ENCODE assay signal across 9 cellular contexts in genomic region chr19:57888107-57888493, GRCh38. TPM values are rescaled to one million over a fixed set of nuclear protein-coding genes. Genes with fewer than 3 reads are reported as not detected.
A peak's percentile ranks its signal among the peaks of the same experiment; 100 is the strongest.
DNase-seq lines count a peak whose midpoint lies in the region; ATAC-seq lines count a peak whose summit lies in the region.
"Had no signal": no experiment of that assay in that cellular context is flagged by ENCODE, and none has a peak within 500 bp of the region (broad histone marks: within the 10 kb centered on the region; RNA-seq: fewer than 3 reads in every experiment).

No MANE protein-coding gene starts in this region.

- H3K4me1 Mint-ChIP-seq in activated CD8-positive, alpha-beta T cell treated with anti-CD3 and anti-CD28 coated beads, Interleukin-2, amount 10 ng/mL, durations not matched to agents 7 days and 5 days (ENCODE audit: low read depth), result peaks cover 25% of the 10 kb centered on the region
- H3K4me1 Mint-ChIP-seq in stimulated activated effector memory CD8-positive, alpha-beta T cell treated with anti-CD3 and anti-CD28 coated beads, Interleukin-12 subunit alpha, Interleukin-12 subunit beta, amount 100 ng/mL, for 72 hours, result peaks cover 13% of the 10 kb centered on the region

- POLR2A ChIA-PET in activated CD8-positive, alpha-beta T cell treated with anti-CD3 and anti-CD28 coated beads, Interleukin-2, amount 10 ng/mL, durations not matched to agents 7 days and 5 days (lab: Charles Lee), result interaction anchor here (0.6 to 1.9 kb wide), 4 partner anchors 29 to 90 kb away, joined by 3 to 5 read pairs (median 3); partner anchors contain the start of genes ZNF417 and ZNF552

- WGBS in iPS DF 6.9 (ENCODE audit: insufficient coverage, insufficient read length), result no CpG with 5 or more reads among the region's 7 CpGs

- DNase-seq in DMS 273 (lab: John Stamatoyannopoulos, UW; ENCODE audit: unreplicated experiment) (peak; percentile 45), DMS 273 treated with DMSO at 0.1 percent for 48 hours (lab: John Stamatoyannopoulos, UW) (no peak), iPS DF 6.9 (ENCODE audit: low read depth, low spot score) (no peak), NCI-H1417 treated with DMSO at 0.1 percent for 48 hours (lab: John Stamatoyannopoulos, UW) (no peak)
- no peak for DNase-seq in activated CD8-positive, alpha-beta T cell treated with anti-CD3 and anti-CD28 coated beads, Interleukin-2, amount 10 ng/mL, durations not matched to agents 7 days and 5 days
- no peak for DNase-seq in stimulated activated effector memory CD8-positive, alpha-beta T cell treated with anti-CD3 and anti-CD28 coated beads, Interleukin-12 subunit alpha, Interleukin-12 subunit beta, amount 100 ng/mL, for 72 hours (ENCODE audit: low spot score in 2 of 2)

- peaks cover 15% of the 10 kb centered on the region for H3K9me3 Mint-ChIP-seq in activated CD8-positive, alpha-beta T cell treated with anti-CD3 and anti-CD28 coated beads, Interleukin-2, amount 10 ng/mL, durations not matched to agents 7 days and 5 days (ENCODE audit: insufficient read depth)
- peaks cover 20% of the 10 kb centered on the region for H3K9me3 Mint-ChIP-seq in stimulated activated effector memory CD8-positive, alpha-beta T cell treated with anti-CD3 and anti-CD28 coated beads, Interleukin-12 subunit alpha, Interleukin-12 subunit beta, amount 100 ng/mL, for 72 hours

- CTCF ChIA-PET in activated CD8-positive, alpha-beta T cell treated with anti-CD3 and anti-CD28 coated beads, Interleukin-2, amount 10 ng/mL, durations not matched to agents 7 days and 5 days (lab: Charles Lee), result interaction anchor here (1.6 kb wide), 1 partner anchor 25 kb away, joined by 3 read pairs; no protein-coding TSS in a partner anchor

- H3K4me1 ChIP-seq in iPS DF 6.9 (ENCODE audit: control insufficient read depth, insufficient read depth, low read length), result peaks cover 2% of the 10 kb centered on the region; the same call in 1 of the 2 replicates

- H3K27me3 ChIP-seq in iPS DF 6.9 (ENCODE audit: control insufficient read depth, insufficient read depth, low read length), result no peaks in the 10 kb centered on the region

- peaks cover 3% of the 10 kb centered on the region; the same call in 1 of the 2 replicates for H3K36me3 ChIP-seq in iPS DF 6.9 (ENCODE audit: control insufficient read depth, insufficient read depth, low read length)

- H3K27ac ChIP-seq in iPS DF 6.9 (ENCODE audit: low read length), result peak overlapping the region; percentile 39

- H3K9me3 ChIP-seq in iPS DF 6.9 (ENCODE audit: control insufficient read depth, insufficient read depth, low read length), result no peaks in the 10 kb centered on the region

- H3K36me3 Mint-ChIP-seq in activated CD8-positive, alpha-beta T cell treated with anti-CD3 and anti-CD28 coated beads, Interleukin-2, amount 10 ng/mL, durations not matched to agents 7 days and 5 days (ENCODE audit: low read depth), result peaks cover 64% of the 10 kb centered on the region
- peaks cover 20% of the 10 kb centered on the region for H3K36me3 Mint-ChIP-seq in stimulated activated effector memory CD8-positive, alpha-beta T cell treated with anti-CD3 and anti-CD28 coated beads, Interleukin-12 subunit alpha, Interleukin-12 subunit beta, amount 100 ng/mL, for 72 hours

- peak overlapping the region; percentile 93 for H3K4me3 ChIP-seq in iPS DF 6.9 (ENCODE audit: low read length)

- H3K27me3 Mint-ChIP-seq in activated CD8-positive, alpha-beta T cell treated with anti-CD3 and anti-CD28 coated beads, Interleukin-2, amount 10 ng/mL, durations not matched to agents 7 days and 5 days (ENCODE audit: low read depth), result no peaks in the 10 kb centered on the region

- peak; percentile 5 for ATAC-seq in activated CD8-positive, alpha-beta T cell treated with anti-CD3 and anti-CD28 coated beads, Interleukin-2, amount 10 ng/mL, durations not matched to agents 7 days and 5 days
- ATAC-seq in stimulated activated effector memory CD8-positive, alpha-beta T cell treated with anti-CD3 and anti-CD28 coated beads, Interleukin-12 subunit alpha, Interleukin-12 subunit beta, amount 100 ng/mL, for 72 hours, result no peak
- no peak for ATAC-seq in GM19035 (IDR thresholded peaks at IDR 0.05; ENCODE audit: unreplicated experiment)
- ATAC-seq in HG02759 (IDR thresholded peaks at IDR 0.05; ENCODE audit: unreplicated experiment), result no peak
- ATAC-seq: Panc1 had no signal

- peak overlapping the region; percentile 91 for H3K27ac Mint-ChIP-seq in activated CD8-positive, alpha-beta T cell treated with anti-CD3 and anti-CD28 coated beads, Interleukin-2, amount 10 ng/mL, durations not matched to agents 7 days and 5 days
- peak overlapping the region; percentile 79 for H3K27ac Mint-ChIP-seq in stimulated activated effector memory CD8-positive, alpha-beta T cell treated with anti-CD3 and anti-CD28 coated beads, Interleukin-12 subunit alpha, Interleukin-12 subunit beta, amount 100 ng/mL, for 72 hours

- H3K4me3 Mint-ChIP-seq in activated CD8-positive, alpha-beta T cell treated with anti-CD3 and anti-CD28 coated beads, Interleukin-2, amount 10 ng/mL, durations not matched to agents 7 days and 5 days, result peak overlapping the region; percentile 96
- H3K4me3 Mint-ChIP-seq in stimulated activated effector memory CD8-positive, alpha-beta T cell treated with anti-CD3 and anti-CD28 coated beads, Interleukin-12 subunit alpha, Interleukin-12 subunit beta, amount 100 ng/mL, for 72 hours, result peak overlapping the region; percentile 85

RNA-seq across cellular contexts. Expression of gene ZNF814, which starts 0.7 kb away (rescaled TPM):
- 10 to 100 TPM; 26.2 to 29.0 TPM for total RNA-seq in activated CD8-positive, alpha-beta T cell treated with anti-CD3 and anti-CD28 coated beads, Interleukin-2, amount 10 ng/mL, durations not matched to agents 7 days and 5 days

RNA-seq across cellular contexts. Expression of gene ZNF417, which starts 28.3 kb away (rescaled TPM):
- total RNA-seq in activated CD8-positive, alpha-beta T cell treated with anti-CD3 and anti-CD28 coated beads, Interleukin-2, amount 10 ng/mL, durations not matched to agents 7 days and 5 days, result 10 to 100 TPM; 21.1 to 21.4 TPM

RNA-seq across cellular contexts. Expression of gene ZNF587, which starts 38.4 kb away (rescaled TPM):
- total RNA-seq in activated CD8-positive, alpha-beta T cell treated with anti-CD3 and anti-CD28 coated beads, Interleukin-2, amount 10 ng/mL, durations not matched to agents 7 days and 5 days, result 10 to 100 TPM; 32.0 to 34.6 TPM

RNA-seq across cellular contexts. Expression of gene ZNF418, which starts 47.1 kb away (rescaled TPM):
- 1 to 10 TPM; 4.2 to 6.2 TPM for total RNA-seq in activated CD8-positive, alpha-beta T cell treated with anti-CD3 and anti-CD28 coated beads, Interleukin-2, amount 10 ng/mL, durations not matched to agents 7 days and 5 days

RNA-seq across cellular contexts. Expression of gene ZNF587B, which starts 58.0 kb away (rescaled TPM):
- total RNA-seq in activated CD8-positive, alpha-beta T cell treated with anti-CD3 and anti-CD28 coated beads, Interleukin-2, amount 10 ng/mL, durations not matched to agents 7 days and 5 days, result 10 to 100 TPM; 18.7 to 22.2 TPM
